Comparison of ENCODE assay signal across 1 cellular context in the genomic region with DNA sequence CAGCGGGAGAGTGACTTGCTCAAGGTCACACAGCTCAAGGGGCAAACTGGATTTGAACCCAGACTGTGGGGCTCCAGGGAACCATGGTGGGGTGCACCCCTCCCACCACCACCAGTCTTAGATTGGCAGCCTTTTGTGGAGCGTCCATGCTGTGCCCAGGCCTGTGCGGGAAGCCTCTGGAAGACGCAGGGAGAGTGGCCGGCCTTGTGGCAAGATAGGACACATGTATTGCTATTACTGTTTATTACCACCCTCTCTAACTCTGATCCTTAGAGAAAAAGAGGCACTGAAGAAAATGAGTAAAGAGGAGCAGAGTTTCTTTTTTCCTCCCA.
TF ChIP-seq lines count a peak whose summit lies in the region.

No MANE protein-coding gene starts in this region.

TF ChIP-seq in H1, 55 proteins besides CTCF, POLR2A, EP300 and RAD21:
- TF ChIP-seq SP2 (IDR thresholded peaks at IDR 0.05; ENCODE audit: low read length): no peak
- TF ChIP-seq YY1 (IDR thresholded peaks at IDR 0.05; ENCODE audit: low read depth, low read length): no peak
- TF ChIP-seq GTF2F1 (IDR thresholded peaks at IDR 0.05; ENCODE audit: borderline replicate concordance, low read depth, low read length): no peak
- no peak for TF ChIP-seq TCF12 (IDR thresholded peaks at IDR 0.05; ENCODE audit: low read depth, low read length)
- TF ChIP-seq SRF (IDR thresholded peaks at IDR 0.05; ENCODE audit: low read depth, low read length): no peak
- no peak for TF ChIP-seq SIN3A (conservative IDR thresholded peaks at IDR 0.05 in 1 of 2, IDR thresholded peaks at IDR 0.05 in 1 of 2; ENCODE audit: low read depth in 1 of 2, low read length in 2 of 2)
- TF ChIP-seq RNF2 (IDR thresholded peaks at IDR 0.05; ENCODE audit: borderline replicate concordance, low read depth, low read length, missing control alignments, poor library complexity, severe bottlenecking): no peak
- TF ChIP-seq CTBP2 (IDR thresholded peaks at IDR 0.05; ENCODE audit: borderline replicate concordance, insufficient read depth, insufficient read length, low read length): no peak
- TF ChIP-seq, protein P1, sequence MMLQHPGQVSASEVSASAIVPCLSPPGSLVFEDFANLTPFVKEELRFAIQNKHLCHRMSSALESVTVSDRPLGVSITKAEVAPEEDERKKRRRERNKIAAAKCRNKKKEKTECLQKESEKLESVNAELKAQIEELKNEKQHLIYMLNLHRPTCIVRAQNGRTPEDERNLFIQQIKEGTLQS (IDR thresholded peaks at IDR 0.05; ENCODE audit: insufficient read depth, low read depth, low read length): no peak
- no peak for TF ChIP-seq CREB1 (IDR thresholded peaks at IDR 0.05)
